In the genomic region with DNA sequence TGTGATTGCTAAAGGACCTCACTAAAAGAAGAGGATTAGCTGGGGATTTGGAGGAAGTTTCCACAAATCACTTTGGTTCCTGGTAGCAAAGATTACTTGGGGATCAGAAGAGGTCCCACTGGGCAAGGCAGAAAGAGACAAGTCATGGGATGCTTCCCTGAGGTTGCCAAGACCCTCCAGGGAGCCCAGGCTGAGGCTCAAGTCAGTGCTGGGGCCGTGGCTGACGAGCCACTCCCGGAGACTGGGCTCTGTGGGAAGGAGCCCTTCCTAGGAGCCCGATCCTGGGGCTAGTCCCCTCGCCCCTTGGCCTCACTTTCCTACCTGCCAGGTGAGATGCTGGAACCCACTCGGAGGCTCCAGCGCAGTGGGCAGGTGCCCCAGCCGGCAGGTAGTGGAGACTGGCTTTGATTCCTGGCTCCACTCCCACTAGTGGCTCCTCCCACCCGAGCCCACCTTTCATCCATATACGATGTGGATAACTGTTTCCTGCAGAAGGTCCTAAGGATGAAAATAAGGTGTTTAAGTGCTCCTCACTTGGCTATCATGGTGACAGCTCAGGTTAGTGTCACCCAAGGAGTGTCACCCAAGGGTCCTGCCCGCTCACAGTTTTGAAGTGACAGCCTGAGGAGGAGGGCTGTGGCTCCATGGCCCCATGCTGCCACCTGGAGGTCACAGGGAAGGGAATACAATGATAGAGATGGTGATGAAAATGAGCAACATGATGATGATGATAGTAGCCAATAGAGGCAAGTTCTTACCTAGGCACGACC, we compare ENCODE assay signal across 1 cellular context.
TF ChIP-seq lines count a peak whose summit lies in the region.

No MANE protein-coding gene starts in this region.

TF ChIP-seq in GM12878, 131 proteins besides CTCF, POLR2A, EP300 and RAD21 (continued from another document):
- TF ChIP-seq, protein P1, sequence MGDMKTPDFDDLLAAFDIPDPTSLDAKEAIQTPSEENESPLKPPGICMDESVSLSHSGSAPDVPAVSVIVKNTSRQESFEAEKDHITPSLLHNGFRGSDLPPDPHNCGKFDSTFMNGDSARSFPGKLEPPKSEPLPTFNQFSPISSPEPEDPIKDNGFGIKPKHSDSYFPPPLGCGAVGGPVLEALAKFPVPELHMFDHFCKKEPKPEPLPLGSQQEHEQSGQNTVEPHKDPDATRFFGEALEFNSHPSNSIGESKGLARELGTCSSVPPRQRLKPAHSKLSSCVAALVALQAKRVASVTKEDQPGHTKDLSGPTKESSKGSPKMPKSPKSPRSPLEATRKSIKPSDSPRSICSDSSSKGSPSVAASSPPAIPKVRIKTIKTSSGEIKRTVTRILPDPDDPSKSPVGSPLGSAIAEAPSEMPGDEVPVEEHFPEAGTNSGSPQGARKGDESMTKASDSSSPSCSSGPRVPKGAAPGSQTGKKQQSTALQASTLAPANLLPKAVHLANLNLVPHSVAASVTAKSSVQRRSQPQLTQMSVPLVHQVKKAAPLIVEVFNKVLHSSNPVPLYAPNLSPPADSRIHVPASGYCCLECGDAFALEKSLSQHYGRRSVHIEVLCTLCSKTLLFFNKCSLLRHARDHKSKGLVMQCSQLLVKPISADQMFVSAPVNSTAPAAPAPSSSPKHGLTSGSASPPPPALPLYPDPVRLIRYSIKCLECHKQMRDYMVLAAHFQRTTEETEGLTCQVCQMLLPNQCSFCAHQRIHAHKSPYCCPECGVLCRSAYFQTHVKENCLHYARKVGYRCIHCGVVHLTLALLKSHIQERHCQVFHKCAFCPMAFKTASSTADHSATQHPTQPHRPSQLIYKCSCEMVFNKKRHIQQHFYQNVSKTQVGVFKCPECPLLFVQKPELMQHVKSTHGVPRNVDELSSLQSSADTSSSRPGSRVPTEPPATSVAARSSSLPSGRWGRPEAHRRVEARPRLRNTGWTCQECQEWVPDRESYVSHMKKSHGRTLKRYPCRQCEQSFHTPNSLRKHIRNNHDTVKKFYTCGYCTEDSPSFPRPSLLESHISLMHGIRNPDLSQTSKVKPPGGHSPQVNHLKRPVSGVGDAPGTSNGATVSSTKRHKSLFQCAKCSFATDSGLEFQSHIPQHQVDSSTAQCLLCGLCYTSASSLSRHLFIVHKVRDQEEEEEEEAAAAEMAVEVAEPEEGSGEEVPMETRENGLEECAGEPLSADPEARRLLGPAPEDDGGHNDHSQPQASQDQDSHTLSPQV (IDR thresholded peaks at IDR 0.05), result no peak
- TF ChIP-seq, protein P2, sequence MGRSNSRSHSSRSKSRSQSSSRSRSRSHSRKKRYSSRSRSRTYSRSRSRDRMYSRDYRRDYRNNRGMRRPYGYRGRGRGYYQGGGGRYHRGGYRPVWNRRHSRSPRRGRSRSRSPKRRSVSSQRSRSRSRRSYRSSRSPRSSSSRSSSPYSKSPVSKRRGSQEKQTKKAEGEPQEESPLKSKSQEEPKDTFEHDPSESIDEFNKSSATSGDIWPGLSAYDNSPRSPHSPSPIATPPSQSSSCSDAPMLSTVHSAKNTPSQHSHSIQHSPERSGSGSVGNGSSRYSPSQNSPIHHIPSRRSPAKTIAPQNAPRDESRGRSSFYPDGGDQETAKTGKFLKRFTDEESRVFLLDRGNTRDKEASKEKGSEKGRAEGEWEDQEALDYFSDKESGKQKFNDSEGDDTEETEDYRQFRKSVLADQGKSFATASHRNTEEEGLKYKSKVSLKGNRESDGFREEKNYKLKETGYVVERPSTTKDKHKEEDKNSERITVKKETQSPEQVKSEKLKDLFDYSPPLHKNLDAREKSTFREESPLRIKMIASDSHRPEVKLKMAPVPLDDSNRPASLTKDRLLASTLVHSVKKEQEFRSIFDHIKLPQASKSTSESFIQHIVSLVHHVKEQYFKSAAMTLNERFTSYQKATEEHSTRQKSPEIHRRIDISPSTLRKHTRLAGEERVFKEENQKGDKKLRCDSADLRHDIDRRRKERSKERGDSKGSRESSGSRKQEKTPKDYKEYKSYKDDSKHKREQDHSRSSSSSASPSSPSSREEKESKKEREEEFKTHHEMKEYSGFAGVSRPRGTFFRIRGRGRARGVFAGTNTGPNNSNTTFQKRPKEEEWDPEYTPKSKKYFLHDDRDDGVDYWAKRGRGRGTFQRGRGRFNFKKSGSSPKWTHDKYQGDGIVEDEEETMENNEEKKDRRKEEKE (IDR thresholded peaks at IDR 0.05), result no peak
- TF ChIP-seq, protein P3, sequence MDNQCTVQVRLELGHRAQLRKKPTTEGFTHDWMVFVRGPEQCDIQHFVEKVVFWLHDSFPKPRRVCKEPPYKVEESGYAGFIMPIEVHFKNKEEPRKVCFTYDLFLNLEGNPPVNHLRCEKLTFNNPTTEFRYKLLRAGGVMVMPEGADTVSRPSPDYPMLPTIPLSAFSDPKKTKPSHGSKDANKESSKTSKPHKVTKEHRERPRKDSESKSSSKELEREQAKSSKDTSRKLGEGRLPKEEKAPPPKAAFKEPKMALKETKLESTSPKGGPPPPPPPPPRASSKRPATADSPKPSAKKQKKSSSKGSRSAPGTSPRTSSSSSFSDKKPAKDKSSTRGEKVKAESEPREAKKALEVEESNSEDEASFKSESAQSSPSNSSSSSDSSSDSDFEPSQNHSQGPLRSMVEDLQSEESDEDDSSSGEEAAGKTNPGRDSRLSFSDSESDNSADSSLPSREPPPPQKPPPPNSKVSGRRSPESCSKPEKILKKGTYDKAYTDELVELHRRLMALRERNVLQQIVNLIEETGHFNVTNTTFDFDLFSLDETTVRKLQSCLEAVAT (IDR thresholded peaks at IDR 0.05), result no peak
- TF ChIP-seq, protein P4, sequence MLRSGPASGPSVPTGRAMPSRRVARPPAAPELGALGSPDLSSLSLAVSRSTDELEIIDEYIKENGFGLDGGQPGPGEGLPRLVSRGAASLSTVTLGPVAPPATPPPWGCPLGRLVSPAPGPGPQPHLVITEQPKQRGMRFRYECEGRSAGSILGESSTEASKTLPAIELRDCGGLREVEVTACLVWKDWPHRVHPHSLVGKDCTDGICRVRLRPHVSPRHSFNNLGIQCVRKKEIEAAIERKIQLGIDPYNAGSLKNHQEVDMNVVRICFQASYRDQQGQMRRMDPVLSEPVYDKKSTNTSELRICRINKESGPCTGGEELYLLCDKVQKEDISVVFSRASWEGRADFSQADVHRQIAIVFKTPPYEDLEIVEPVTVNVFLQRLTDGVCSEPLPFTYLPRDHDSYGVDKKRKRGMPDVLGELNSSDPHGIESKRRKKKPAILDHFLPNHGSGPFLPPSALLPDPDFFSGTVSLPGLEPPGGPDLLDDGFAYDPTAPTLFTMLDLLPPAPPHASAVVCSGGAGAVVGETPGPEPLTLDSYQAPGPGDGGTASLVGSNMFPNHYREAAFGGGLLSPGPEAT (IDR thresholded peaks at IDR 0.05; ENCODE audit: low read depth), result no peak
- TF ChIP-seq RBBP5 (conservative IDR thresholded peaks at IDR 0.05) (no peak), FOS (IDR thresholded peaks at IDR 0.05; ENCODE audit: borderline replicate concordance, extremely low read depth, insufficient read length) (no peak), KDM1A (IDR thresholded peaks at IDR 0.05; ENCODE audit: borderline replicate concordance) (no peak), TCF12 (IDR thresholded peaks at IDR 0.05; ENCODE audit: low read depth, low read length) (no peak), RCOR1 (conservative IDR thresholded peaks at IDR 0.05; ENCODE audit: low read depth, low read length) (0 out of 2 replicates have a peak, but pooled peaks have one; percentile 50), SIX5 (IDR thresholded peaks at IDR 0.05; ENCODE audit: low read depth, low read length, severe bottlenecking) (no peak), SP1 (IDR thresholded peaks at IDR 0.05; ENCODE audit: low read depth, low read length) (no peak), TAF1 (IDR thresholded peaks at IDR 0.05; ENCODE audit: borderline replicate concordance, low read depth, low read length) (no peak), SMARCA5 (IDR thresholded peaks at IDR 0.05) (0 out of 2 replicates have a peak, but pooled peaks have one; percentile 35), SPI1 (IDR thresholded peaks at IDR 0.05; ENCODE audit: borderline replicate concordance, insufficient read depth, low read depth, low read length) (no peak), ZBED1 (IDR thresholded peaks at IDR 0.05; ENCODE audit: borderline replicate concordance) (no peak), JUND (IDR thresholded peaks at IDR 0.05; ENCODE audit: low read depth, low read length) (no peak), MXI1 (IDR thresholded peaks at IDR 0.05; ENCODE audit: low read depth, low read length) (no peak), BMI1 (IDR thresholded peaks at IDR 0.05; ENCODE audit: borderline replicate concordance) (no peak), TARDBP (IDR thresholded peaks at IDR 0.05; ENCODE audit: borderline replicate concordance) (no peak)
- TF ChIP-seq, protein P5, sequence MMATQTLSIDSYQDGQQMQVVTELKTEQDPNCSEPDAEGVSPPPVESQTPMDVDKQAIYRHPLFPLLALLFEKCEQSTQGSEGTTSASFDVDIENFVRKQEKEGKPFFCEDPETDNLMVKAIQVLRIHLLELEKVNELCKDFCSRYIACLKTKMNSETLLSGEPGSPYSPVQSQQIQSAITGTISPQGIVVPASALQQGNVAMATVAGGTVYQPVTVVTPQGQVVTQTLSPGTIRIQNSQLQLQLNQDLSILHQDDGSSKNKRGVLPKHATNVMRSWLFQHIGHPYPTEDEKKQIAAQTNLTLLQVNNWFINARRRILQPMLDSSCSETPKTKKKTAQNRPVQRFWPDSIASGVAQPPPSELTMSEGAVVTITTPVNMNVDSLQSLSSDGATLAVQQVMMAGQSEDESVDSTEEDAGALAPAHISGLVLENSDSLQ (IDR thresholded peaks at IDR 0.05), result peak; percentile 71
- TF ChIP-seq, protein P6, sequence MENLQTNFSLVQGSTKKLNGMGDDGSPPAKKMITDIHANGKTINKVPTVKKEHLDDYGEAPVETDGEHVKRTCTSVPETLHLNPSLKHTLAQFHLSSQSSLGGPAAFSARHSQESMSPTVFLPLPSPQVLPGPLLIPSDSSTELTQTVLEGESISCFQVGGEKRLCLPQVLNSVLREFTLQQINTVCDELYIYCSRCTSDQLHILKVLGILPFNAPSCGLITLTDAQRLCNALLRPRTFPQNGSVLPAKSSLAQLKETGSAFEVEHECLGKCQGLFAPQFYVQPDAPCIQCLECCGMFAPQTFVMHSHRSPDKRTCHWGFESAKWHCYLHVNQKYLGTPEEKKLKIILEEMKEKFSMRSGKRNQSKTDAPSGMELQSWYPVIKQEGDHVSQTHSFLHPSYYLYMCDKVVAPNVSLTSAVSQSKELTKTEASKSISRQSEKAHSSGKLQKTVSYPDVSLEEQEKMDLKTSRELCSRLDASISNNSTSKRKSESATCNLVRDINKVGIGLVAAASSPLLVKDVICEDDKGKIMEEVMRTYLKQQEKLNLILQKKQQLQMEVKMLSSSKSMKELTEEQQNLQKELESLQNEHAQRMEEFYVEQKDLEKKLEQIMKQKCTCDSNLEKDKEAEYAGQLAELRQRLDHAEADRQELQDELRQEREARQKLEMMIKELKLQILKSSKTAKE (IDR thresholded peaks at IDR 0.05; ENCODE audit: low read depth, poor library complexity, severe bottlenecking), result no peak
- TF ChIP-seq, protein P7, sequence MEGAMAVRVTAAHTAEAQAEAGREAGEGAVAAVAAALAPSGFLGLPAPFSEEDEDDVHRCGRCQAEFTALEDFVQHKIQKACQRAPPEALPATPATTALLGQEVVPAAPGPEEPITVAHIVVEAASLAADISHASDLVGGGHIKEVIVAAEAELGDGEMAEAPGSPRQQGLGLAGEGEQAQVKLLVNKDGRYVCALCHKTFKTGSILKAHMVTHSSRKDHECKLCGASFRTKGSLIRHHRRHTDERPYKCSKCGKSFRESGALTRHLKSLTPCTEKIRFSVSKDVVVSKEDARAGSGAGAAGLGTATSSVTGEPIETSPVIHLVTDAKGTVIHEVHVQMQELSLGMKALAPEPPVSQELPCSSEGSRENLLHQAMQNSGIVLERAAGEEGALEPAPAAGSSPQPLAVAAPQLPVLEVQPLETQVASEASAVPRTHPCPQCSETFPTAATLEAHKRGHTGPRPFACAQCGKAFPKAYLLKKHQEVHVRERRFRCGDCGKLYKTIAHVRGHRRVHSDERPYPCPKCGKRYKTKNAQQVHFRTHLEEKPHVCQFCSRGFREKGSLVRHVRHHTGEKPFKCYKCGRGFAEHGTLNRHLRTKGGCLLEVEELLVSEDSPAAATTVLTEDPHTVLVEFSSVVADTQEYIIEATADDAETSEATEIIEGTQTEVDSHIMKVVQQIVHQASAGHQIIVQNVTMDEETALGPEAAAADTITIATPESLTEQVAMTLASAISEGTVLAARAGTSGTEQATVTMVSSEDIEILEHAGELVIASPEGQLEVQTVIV (IDR thresholded peaks at IDR 0.05; ENCODE audit: borderline replicate concordance, partially characterized antibody), result no peak
TF ChIP-seq in GM12878: peak in this region for 10.
